ENCODE assay signal across 35 cellular contexts in genomic region chr10:45229823-45230222, GRCh38.
"Had no signal": no experiment of that assay in that cellular context is flagged by ENCODE, and none has a peak within 500 bp of the region (broad histone marks: within the 10 kb centered on the region; RNA-seq: fewer than 3 reads in every experiment).

No MANE protein-coding gene starts in this region.

- H3K36me3 ChIP-seq: MG63 had no signal

- H3K9me3 ChIP-seq: MG63 had no signal

- DNase-seq: Kasumi-1, MG63, MM.1S, MV-4-11, NCI-H1048, NCI-H1092, NCI-H1092 treated with DMSO at 0.1 percent for 48 hours, NCI-H1105, NCI-H1105 treated with DMSO at 0.1 percent for 48 hours, NCI-H1417, NCI-H1417 treated with DMSO at 0.1 percent for 48 hours, NCI-H1436, NCI-H1436 treated with DMSO at 0.1 percent for 48 hours, NCI-H146, NCI-H1694, NCI-H1694 treated with DMSO at 0.1 percent for 48 hours, NCI-H187, NCI-H187 treated with DMSO at 0.1 percent for 48 hours, NCI-H1930, NCI-H2029, NCI-H2029 treated with DMSO at 0.1 percent for 48 hours, NCI-H2081, NCI-H2081 treated with DMSO at 0.1 percent for 48 hours, NCI-H2107, NCI-H2171 treated with DMSO at 0.1 percent for 48 hours, NCI-H2227 treated with DMSO at 0.1 percent for 48 hours, NCI-H226, NCI-H345, NCI-H446, NCI-H446 treated with DMSO at 0.1 percent for 48 hours, NCI-H510A, NCI-H510A treated with DMSO at 0.1 percent for 48 hours, NCI-H524, NCI-H524 treated with DMSO at 0.1 percent for 48 hours, NCI-H526 had no signal

- H3K4me3 ChIP-seq: MG63 had no signal
